Comparison of ENCODE assay signal across 9 cellular contexts in genomic region chr21:38819719-38820147, GRCh38. TPM values are rescaled to one million over a fixed set of nuclear protein-coding genes. Genes with fewer than 3 reads are reported as not detected.
DNase-seq lines count a peak whose midpoint lies in the region; ATAC-seq and TF ChIP-seq lines count a peak whose summit lies in the region.
"Had no signal": no experiment of that assay in that cellular context is flagged by ENCODE, and none has a peak within 500 bp of the region (broad histone marks: within the 10 kb centered on the region; RNA-seq: fewer than 3 reads in every experiment).

No MANE protein-coding gene starts in this region.

- peaks cover 9% of the 10 kb centered on the region for H3F3A ChIP-seq in PC-3 (ENCODE audit: low read length, unreplicated experiment)

- H3K79me2 ChIP-seq in PC-3 (ENCODE audit: low read length) = peaks cover 41% of the 10 kb centered on the region; the same call in 1 of the 2 replicates
- H3K79me2 ChIP-seq in osteoblast (ENCODE audit: insufficient read depth, low read length) = no peaks in the 10 kb centered on the region

- BruUV-seq in PC-3 (replicated peaks; lab: Mats Ljungman, UMichigan) = no TSS peak

- no peaks in the 10 kb centered on the region for H3K27me3 ChIP-seq in AG04450 (ENCODE audit: control insufficient read depth, insufficient read depth, low read length)
- H3K27me3 ChIP-seq in PC-3 (ENCODE audit: low read length) = no peaks in the 10 kb centered on the region
- H3K27me3 ChIP-seq in osteoblast (ENCODE audit: insufficient read depth, low read length) = no peaks in the 10 kb centered on the region

- H3K36me3 ChIP-seq in PC-3 (ENCODE audit: low read depth, low read length) (peaks cover 92% of the 10 kb centered on the region), osteoblast (ENCODE audit: insufficient read depth, low read length) (peaks cover 76% of the 10 kb centered on the region)

- H3K4me3 ChIP-seq in AG04450 (ENCODE audit: low read depth, low read length) (no peak overlapping the region), PC-3 (ENCODE audit: low read length) (peak overlapping the region; percentile 29), osteoblast (ENCODE audit: insufficient read depth, low read length) (no peak overlapping the region)

- H3K9me3 ChIP-seq in AG04450 (ENCODE audit: control insufficient read depth, insufficient read depth, low read length) (no peaks in the 10 kb centered on the region), PC-3 (ENCODE audit: low read length) (no peaks in the 10 kb centered on the region), osteoblast (ENCODE audit: low read depth, low read length) (no peaks in the 10 kb centered on the region)

- POLR2A ChIA-PET in AG04450 (lab: Yijun Ruan, JAX) = interaction anchor here (0.5 to 1.1 kb wide), 2 partner anchors 64 to 210 kb away, joined by 3 to 5 read pairs; no protein-coding TSS in a partner anchor
- POLR2A ChIA-PET in PC-3 (lab: Charles Lee; ENCODE audit: unreplicated experiment) = interaction anchor here (0.6 to 0.7 kb wide), 2 partner anchors 14 to 89 kb away, joined by 4 read pairs; partner anchors contain the start of gene ETS2

- intact Hi-C loops in PC-3 (cut with micrococcal nuclease) = loop anchor here (5.0 kb wide), 1 partner anchor 78 kb away; no protein-coding TSS in a partner anchor

- no peak for DNase-seq in AG04450 (ENCODE audit: low read depth, low spot score)
- peak; percentile 95 for DNase-seq in PC-3
- peak; percentile 82 for DNase-seq in osteoblast (ENCODE audit: insufficient read length, low spot score, missing footprints)
- DNase-seq in SK-N-DZ (ENCODE audit: low spot score) = no peak
- DNase-seq: effector memory CD8-positive, alpha-beta T cell had no signal

- H3K4me2 ChIP-seq in PC-3 (ENCODE audit: low read length) = peak overlapping the region; percentile 49
- no peak overlapping the region for H3K4me2 ChIP-seq in osteoblast (ENCODE audit: insufficient read depth, low read length)

- TF ChIP-seq CTCF in AG04450 (IDR thresholded peaks at IDR 0.05; ENCODE audit: low read depth, low read length) (no peak), PC-3 (conservative IDR thresholded peaks at IDR 0.05; ENCODE audit: low read depth, low read length) (no peak), osteoblast (IDR thresholded peaks at IDR 0.05; ENCODE audit: extremely low read depth, low read depth, low read length) (no peak)

- H3K4me1 ChIP-seq in PC-3 (ENCODE audit: insufficient read depth, low read length) = peaks cover 56% of the 10 kb centered on the region
- H3K4me1 ChIP-seq in osteoblast (ENCODE audit: insufficient read depth, low read length) = peaks cover 19% of the 10 kb centered on the region

- no peaks in the 10 kb centered on the region for H3K9me2 ChIP-seq in PC-3 (replicated peaks; ENCODE audit: low read length)

- ATAC-seq in PC-3 = peak; percentile 92
- ATAC-seq in esophagus mucosa = peak; percentile 76
- ATAC-seq in GM21390 (IDR thresholded peaks at IDR 0.05; ENCODE audit: unreplicated experiment) = no peak
- no peak for ATAC-seq in HG03342 (IDR thresholded peaks at IDR 0.05; ENCODE audit: unreplicated experiment)
- no peak for ATAC-seq in HG03196 (IDR thresholded peaks at IDR 0.05; ENCODE audit: unreplicated experiment)
- ATAC-seq: effector memory CD8-positive, alpha-beta T cell had no signal

- H4K20me1 ChIP-seq in PC-3 (ENCODE audit: low read length) (peaks cover 14% of the 10 kb centered on the region; the same call in 1 of the 2 replicates), osteoblast (ENCODE audit: insufficient read depth, low read length) (no peaks in the 10 kb centered on the region)

- H2AFZ ChIP-seq in PC-3 (ENCODE audit: low read length) (no peak overlapping the region), osteoblast (ENCODE audit: low read length) (no peak overlapping the region)

- H3K9ac ChIP-seq in PC-3 (ENCODE audit: low read length) = no peak overlapping the region

- CTCF ChIA-PET in AG04450 (lab: Charles Lee) = interaction anchor here (1.2 kb wide), 1 partner anchor 318 kb away, joined by 3 read pairs; no protein-coding TSS in a partner anchor
- CTCF ChIA-PET in PC-3 (lab: Charles Lee) = interaction anchor here (0.6 to 1.1 kb wide), 4 partner anchors 9 to 318 kb away, joined by 3 to 6 read pairs (median 4); no protein-coding TSS in a partner anchor

- peak overlapping the region; percentile 52 for H3K27ac ChIP-seq in AG04450 (ENCODE audit: low read depth, low read length)
- H3K27ac ChIP-seq in PC-3 (ENCODE audit: low read length) = peak overlapping the region; percentile 56
- H3K27ac ChIP-seq in osteoblast (ENCODE audit: low read depth, low read length) = no peak overlapping the region

RNA-seq across cellular contexts. Expression of gene ETS2, which starts 14.0 kb away (rescaled TPM):
- 60.1 and 62.7 TPM in 2 replicates for polyA plus RNA-seq in AG04450 (2011; rRNA removed)
- polyA minus RNA-seq in AG04450 (2011; rRNA and poly(A)+ RNA removed) = 60.1 and 67.9 TPM in 2 replicates
- total RNA-seq in PC-3 (2014; rRNA removed) (127 and 146 TPM in 2 replicates), esophagus mucosa (89.5 TPM), osteoblast (2.7 and 4.0 TPM in 2 replicates)
- polyA plus RNA-seq in SK-N-DZ (2014; cell fraction: cytosol; rRNA removed) = 9.5 and 10.3 TPM in 2 replicates
- polyA plus RNA-seq in SK-N-DZ (2014; cell fraction: nucleus; rRNA removed) = 8.1 and 8.4 TPM in 2 replicates

Comparison
In these comparisons a context has a peak if more than half of its experiments do, and no peak if none do; other contexts are left out.
1. DNase-seq: peak in PC-3 (single experiment) and osteoblast (single experiment); none in AG04450 (single experiment) and SK-N-DZ (single experiment).
2. ATAC-seq: peak in PC-3 (single experiment) and esophagus mucosa (single experiment); none in GM21390 (single experiment), HG03342 (single experiment) and HG03196 (single experiment).
3. RNA of gene ETS2, which starts 14.0 kb away (total RNA-seq): 127 to 146 TPM in PC-3 and 89.5 TPM in esophagus mucosa (single experiment); 2.7 to 4.0 TPM in osteoblast; every median in the first group is over 10 times any median in the second.